Comparison of ENCODE assay signal across 1 cellular context in the genomic region with DNA sequence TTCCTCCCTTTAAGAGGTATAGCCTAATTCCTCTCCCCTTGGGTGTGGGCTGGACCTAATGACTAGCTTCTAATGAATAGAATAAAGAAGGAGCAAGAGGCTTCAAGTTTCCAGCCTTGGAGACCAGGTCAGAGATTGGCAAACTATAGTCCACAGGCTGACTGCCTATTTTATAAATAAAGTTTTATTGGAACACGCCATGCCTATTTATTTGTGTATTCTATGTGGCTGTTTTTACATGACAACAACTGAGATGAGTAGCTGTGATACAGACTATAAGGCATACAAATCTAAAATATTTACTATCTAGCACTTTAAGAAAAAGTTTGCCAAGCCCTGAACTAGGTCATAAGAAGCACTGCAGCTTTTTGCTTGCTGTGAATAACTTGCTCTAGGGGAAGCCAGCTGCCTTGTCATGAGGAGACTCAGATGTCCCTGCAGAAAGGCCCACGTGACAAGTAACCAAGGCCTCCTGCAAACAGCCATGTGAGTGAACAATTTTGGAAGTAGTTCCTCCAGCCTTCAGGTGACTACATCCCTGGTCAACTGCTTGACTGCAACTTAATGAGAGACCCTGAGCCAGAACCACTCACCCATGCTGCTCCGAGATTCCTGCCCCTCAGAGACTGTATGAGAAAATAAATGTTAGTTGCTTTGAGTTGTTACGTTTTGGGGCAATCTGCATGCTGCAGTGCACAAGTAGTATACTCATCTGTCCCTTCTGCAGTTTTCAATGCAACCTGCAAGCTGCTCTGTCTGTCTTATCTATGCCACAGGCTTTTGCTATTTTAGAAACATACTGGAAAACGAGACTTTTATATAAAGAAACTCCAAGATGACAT.
TF ChIP-seq lines count a peak whose summit lies in the region.

No MANE protein-coding gene starts in this region.

TF ChIP-seq in K562, 482 proteins besides CTCF, POLR2A, EP300 and RAD21 (continued from another document and continues in another):
- TF ChIP-seq, protein P1, sequence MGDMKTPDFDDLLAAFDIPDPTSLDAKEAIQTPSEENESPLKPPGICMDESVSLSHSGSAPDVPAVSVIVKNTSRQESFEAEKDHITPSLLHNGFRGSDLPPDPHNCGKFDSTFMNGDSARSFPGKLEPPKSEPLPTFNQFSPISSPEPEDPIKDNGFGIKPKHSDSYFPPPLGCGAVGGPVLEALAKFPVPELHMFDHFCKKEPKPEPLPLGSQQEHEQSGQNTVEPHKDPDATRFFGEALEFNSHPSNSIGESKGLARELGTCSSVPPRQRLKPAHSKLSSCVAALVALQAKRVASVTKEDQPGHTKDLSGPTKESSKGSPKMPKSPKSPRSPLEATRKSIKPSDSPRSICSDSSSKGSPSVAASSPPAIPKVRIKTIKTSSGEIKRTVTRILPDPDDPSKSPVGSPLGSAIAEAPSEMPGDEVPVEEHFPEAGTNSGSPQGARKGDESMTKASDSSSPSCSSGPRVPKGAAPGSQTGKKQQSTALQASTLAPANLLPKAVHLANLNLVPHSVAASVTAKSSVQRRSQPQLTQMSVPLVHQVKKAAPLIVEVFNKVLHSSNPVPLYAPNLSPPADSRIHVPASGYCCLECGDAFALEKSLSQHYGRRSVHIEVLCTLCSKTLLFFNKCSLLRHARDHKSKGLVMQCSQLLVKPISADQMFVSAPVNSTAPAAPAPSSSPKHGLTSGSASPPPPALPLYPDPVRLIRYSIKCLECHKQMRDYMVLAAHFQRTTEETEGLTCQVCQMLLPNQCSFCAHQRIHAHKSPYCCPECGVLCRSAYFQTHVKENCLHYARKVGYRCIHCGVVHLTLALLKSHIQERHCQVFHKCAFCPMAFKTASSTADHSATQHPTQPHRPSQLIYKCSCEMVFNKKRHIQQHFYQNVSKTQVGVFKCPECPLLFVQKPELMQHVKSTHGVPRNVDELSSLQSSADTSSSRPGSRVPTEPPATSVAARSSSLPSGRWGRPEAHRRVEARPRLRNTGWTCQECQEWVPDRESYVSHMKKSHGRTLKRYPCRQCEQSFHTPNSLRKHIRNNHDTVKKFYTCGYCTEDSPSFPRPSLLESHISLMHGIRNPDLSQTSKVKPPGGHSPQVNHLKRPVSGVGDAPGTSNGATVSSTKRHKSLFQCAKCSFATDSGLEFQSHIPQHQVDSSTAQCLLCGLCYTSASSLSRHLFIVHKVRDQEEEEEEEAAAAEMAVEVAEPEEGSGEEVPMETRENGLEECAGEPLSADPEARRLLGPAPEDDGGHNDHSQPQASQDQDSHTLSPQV (IDR thresholded peaks at IDR 0.05) = 0 out of 2 replicates have a peak, but pooled peaks have one; percentile 27
- TF ChIP-seq SRSF7 (optimal IDR thresholded peaks at IDR 0.05; ENCODE audit: low read depth, low read length) (no peak), SRSF9 (IDR thresholded peaks at IDR 0.05; ENCODE audit: borderline replicate concordance, low read depth, low read length) (no peak), CCNT2 (IDR thresholded peaks at IDR 0.05; ENCODE audit: borderline replicate concordance, extremely low read depth, insufficient read length, low read depth, low read length) (no peak), OTX1 (CRISPR knock-in tag; IDR thresholded peaks at IDR 0.05) (no peak), GATA2 (CRISPR knock-in tag; IDR thresholded peaks at IDR 0.05) (no peak), ZNF41 (CRISPR knock-in tag; conservative IDR thresholded peaks at IDR 0.05) (no peak), HDGF (IDR thresholded peaks at IDR 0.05) (no peak), HDAC1 (IDR thresholded peaks at IDR 0.05) (no peak), HIVEP1 (CRISPR knock-in tag; IDR thresholded peaks at IDR 0.05) (no peak), IFI16 (CRISPR knock-in tag; IDR thresholded peaks at IDR 0.05) (no peak), KLF10 (CRISPR knock-in tag; IDR thresholded peaks at IDR 0.05) (no peak), ETV6 (IDR thresholded peaks at IDR 0.05; ENCODE audit: borderline replicate concordance in 1 of 2, low read depth in 2 of 2, low read length in 1 of 2) (no peak), ETV6 (CRISPR knock-in tag; IDR thresholded peaks at IDR 0.05; ENCODE audit: borderline replicate concordance) (no peak), BHLHE40 (IDR thresholded peaks at IDR 0.05; ENCODE audit: low read length) (no peak)
- TF ChIP-seq, protein P2, sequence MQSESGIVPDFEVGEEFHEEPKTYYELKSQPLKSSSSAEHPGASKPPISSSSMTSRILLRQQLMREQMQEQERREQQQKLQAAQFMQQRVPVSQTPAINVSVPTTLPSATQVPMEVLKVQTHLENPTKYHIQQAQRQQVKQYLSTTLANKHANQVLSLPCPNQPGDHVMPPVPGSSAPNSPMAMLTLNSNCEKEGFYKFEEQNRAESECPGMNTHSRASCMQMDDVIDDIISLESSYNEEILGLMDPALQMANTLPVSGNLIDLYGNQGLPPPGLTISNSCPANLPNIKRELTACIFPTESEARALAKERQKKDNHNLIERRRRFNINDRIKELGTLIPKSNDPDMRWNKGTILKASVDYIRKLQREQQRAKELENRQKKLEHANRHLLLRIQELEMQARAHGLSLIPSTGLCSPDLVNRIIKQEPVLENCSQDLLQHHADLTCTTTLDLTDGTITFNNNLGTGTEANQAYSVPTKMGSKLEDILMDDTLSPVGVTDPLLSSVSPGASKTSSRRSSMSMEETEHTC (IDR thresholded peaks at IDR 0.05) = no peak
- TF ChIP-seq, protein P3, sequence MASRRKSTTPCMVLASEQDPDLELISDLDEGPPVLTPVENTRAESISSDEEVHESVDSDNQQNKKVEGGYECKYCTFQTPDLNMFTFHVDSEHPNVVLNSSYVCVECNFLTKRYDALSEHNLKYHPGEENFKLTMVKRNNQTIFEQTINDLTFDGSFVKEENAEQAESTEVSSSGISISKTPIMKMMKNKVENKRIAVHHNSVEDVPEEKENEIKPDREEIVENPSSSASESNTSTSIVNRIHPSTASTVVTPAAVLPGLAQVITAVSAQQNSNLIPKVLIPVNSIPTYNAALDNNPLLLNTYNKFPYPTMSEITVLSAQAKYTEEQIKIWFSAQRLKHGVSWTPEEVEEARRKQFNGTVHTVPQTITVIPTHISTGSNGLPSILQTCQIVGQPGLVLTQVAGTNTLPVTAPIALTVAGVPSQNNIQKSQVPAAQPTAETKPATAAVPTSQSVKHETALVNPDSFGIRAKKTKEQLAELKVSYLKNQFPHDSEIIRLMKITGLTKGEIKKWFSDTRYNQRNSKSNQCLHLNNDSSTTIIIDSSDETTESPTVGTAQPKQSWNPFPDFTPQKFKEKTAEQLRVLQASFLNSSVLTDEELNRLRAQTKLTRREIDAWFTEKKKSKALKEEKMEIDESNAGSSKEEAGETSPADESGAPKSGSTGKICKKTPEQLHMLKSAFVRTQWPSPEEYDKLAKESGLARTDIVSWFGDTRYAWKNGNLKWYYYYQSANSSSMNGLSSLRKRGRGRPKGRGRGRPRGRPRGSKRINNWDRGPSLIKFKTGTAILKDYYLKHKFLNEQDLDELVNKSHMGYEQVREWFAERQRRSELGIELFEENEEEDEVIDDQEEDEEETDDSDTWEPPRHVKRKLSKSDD (conservative IDR thresholded peaks at IDR 0.05; ENCODE audit: low read length) = no peak
- TF ChIP-seq, protein P4, sequence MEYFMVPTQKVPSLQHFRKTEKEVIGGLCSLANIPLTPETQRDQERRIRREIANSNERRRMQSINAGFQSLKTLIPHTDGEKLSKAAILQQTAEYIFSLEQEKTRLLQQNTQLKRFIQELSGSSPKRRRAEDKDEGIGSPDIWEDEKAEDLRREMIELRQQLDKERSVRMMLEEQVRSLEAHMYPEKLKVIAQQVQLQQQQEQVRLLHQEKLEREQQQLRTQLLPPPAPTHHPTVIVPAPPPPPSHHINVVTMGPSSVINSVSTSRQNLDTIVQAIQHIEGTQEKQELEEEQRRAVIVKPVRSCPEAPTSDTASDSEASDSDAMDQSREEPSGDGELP (CRISPR knock-in tag; IDR thresholded peaks at IDR 0.05; ENCODE audit: borderline replicate concordance) = no peak
- TF ChIP-seq, protein P5, sequence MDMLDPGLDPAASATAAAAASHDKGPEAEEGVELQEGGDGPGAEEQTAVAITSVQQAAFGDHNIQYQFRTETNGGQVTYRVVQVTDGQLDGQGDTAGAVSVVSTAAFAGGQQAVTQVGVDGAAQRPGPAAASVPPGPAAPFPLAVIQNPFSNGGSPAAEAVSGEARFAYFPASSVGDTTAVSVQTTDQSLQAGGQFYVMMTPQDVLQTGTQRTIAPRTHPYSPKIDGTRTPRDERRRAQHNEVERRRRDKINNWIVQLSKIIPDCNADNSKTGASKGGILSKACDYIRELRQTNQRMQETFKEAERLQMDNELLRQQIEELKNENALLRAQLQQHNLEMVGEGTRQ (CRISPR knock-in tag; IDR thresholded peaks at IDR 0.05) = peak; percentile 74
- TF ChIP-seq, protein P6, sequence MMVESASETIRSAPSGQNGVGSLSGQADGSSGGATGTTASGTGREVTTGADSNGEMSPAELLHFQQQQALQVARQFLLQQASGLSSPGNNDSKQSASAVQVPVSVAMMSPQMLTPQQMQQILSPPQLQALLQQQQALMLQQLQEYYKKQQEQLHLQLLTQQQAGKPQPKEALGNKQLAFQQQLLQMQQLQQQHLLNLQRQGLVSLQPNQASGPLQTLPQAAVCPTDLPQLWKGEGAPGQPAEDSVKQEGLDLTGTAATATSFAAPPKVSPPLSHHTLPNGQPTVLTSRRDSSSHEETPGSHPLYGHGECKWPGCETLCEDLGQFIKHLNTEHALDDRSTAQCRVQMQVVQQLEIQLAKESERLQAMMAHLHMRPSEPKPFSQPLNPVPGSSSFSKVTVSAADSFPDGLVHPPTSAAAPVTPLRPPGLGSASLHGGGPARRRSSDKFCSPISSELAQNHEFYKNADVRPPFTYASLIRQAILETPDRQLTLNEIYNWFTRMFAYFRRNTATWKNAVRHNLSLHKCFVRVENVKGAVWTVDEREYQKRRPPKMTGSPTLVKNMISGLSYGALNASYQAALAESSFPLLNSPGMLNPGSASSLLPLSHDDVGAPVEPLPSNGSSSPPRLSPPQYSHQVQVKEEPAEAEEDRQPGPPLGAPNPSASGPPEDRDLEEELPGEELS (CRISPR knock-in tag; IDR thresholded peaks at IDR 0.05; ENCODE audit: borderline replicate concordance) = no peak
- TF ChIP-seq, protein P7, sequence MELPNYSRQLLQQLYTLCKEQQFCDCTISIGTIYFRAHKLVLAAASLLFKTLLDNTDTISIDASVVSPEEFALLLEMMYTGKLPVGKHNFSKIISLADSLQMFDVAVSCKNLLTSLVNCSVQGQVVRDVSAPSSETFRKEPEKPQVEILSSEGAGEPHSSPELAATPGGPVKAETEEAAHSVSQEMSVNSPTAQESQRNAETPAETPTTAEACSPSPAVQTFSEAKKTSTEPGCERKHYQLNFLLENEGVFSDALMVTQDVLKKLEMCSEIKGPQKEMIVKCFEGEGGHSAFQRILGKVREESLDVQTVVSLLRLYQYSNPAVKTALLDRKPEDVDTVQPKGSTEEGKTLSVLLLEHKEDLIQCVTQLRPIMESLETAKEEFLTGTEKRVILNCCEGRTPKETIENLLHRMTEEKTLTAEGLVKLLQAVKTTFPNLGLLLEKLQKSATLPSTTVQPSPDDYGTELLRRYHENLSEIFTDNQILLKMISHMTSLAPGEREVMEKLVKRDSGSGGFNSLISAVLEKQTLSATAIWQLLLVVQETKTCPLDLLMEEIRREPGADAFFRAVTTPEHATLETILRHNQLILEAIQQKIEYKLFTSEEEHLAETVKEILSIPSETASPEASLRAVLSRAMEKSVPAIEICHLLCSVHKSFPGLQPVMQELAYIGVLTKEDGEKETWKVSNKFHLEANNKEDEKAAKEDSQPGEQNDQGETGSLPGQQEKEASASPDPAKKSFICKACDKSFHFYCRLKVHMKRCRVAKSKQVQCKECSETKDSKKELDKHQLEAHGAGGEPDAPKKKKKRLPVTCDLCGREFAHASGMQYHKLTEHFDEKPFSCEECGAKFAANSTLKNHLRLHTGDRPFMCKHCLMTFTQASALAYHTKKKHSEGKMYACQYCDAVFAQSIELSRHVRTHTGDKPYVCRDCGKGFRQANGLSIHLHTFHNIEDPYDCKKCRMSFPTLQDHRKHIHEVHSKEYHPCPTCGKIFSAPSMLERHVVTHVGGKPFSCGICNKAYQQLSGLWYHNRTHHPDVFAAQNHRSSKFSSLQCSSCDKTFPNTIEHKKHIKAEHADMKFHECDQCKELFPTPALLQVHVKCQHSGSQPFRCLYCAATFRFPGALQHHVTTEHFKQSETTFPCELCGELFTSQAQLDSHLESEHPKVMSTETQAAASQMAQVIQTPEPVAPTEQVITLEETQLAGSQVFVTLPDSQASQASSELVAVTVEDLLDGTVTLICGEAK (IDR thresholded peaks at IDR 0.05) = peak; percentile 97
- TF ChIP-seq, protein P7 (CRISPR knock-in tag; IDR thresholded peaks at IDR 0.05) = peak; percentile 88
- TF ChIP-seq, protein P8, sequence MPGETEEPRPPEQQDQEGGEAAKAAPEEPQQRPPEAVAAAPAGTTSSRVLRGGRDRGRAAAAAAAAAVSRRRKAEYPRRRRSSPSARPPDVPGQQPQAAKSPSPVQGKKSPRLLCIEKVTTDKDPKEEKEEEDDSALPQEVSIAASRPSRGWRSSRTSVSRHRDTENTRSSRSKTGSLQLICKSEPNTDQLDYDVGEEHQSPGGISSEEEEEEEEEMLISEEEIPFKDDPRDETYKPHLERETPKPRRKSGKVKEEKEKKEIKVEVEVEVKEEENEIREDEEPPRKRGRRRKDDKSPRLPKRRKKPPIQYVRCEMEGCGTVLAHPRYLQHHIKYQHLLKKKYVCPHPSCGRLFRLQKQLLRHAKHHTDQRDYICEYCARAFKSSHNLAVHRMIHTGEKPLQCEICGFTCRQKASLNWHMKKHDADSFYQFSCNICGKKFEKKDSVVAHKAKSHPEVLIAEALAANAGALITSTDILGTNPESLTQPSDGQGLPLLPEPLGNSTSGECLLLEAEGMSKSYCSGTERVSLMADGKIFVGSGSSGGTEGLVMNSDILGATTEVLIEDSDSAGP (CRISPR knock-in tag; IDR thresholded peaks at IDR 0.05) = no peak
- TF ChIP-seq, protein P9, sequence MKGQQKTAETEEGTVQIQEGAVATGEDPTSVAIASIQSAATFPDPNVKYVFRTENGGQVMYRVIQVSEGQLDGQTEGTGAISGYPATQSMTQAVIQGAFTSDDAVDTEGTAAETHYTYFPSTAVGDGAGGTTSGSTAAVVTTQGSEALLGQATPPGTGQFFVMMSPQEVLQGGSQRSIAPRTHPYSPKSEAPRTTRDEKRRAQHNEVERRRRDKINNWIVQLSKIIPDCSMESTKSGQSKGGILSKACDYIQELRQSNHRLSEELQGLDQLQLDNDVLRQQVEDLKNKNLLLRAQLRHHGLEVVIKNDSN (CRISPR knock-in tag; IDR thresholded peaks at IDR 0.05) = peak; percentile 83
